Comparison of ENCODE assay signal across 35 cellular contexts in genomic region chr2:24623535-24623934, GRCh38.
"Had no signal": no experiment of that assay in that cellular context is flagged by ENCODE, and none has a peak within 500 bp of the region (broad histone marks: within the 10 kb centered on the region; RNA-seq: fewer than 3 reads in every experiment).

No MANE protein-coding gene starts in this region.

- H3K27me3 ChIP-seq: Peyer's patch, SJSA1 had no signal

- DNase-seq: activated B cell treated with CpG ODN at 0.5 μM for 24 hours; activated CD4-positive, alpha-beta memory T cell treated with anti-CD3 and anti-CD28 coated beads, Interleukin-2, amount 10 ng/mL, durations not matched to agents 7 days and 5 days; activated CD4-positive, alpha-beta T cell treated with anti-CD3 and anti-CD28 coated beads for 4 hours; activated CD4-positive, CD25-positive, alpha-beta regulatory T cell treated with anti-CD3 and anti-CD28 coated beads, Interleukin-2, amount 50 U/mL, for 72 hours; activated CD8-positive, alpha-beta memory T cell treated with anti-CD3 and anti-CD28 coated beads for 24 hours; activated CD8-positive, alpha-beta memory T cell treated with anti-CD3 and anti-CD28 coated beads, Interleukin-2, amount 10 ng/mL, durations not matched to agents 7 days and 5 days; activated CD8-positive, alpha-beta memory T cell treated with anti-CD3 and anti-CD28 coated beads, Interleukin-2, amount 50 U/mL, for 48 hours; activated effector memory CD4-positive, alpha-beta T cell treated with Interleukin-2 at 50 U/mL for 16 hours; activated naive CD4-positive, alpha-beta T cell treated with anti-CD3 and anti-CD28 coated beads, Interleukin-2, amount 10 ng/mL, durations not matched to agents 7 days and 5 days; activated naive CD8-positive, alpha-beta T cell treated with anti-CD3 and anti-CD28 coated beads, Interleukin-2, amount 50 U/mL, for 24 hours; activated T-cell treated with anti-CD3 and anti-CD28 coated beads, Interleukin-2, amount 50 U/mL, for 48 hours; anterior cingulate cortex; caudate nucleus; KBM-7; MM.1S; MV-4-11; NCI-H1092 treated with DMSO at 0.1 percent for 48 hours; NCI-H1417 treated with DMSO at 0.1 percent for 48 hours; NCI-H187 treated with DMSO at 0.1 percent for 48 hours; NCI-H2081; NCI-H226; NCI-H446 treated with DMSO at 0.1 percent for 48 hours; NCI-H524; NCI-H69; NCI-H82; Peyer's patch; RPMI8226; SHP77 treated with DMSO at 0.1 percent for 48 hours; SK-N-SH had no signal

- H3K27ac Mint-ChIP-seq: activated B cell treated with CpG ODN at 0.5 μM for 24 hours; activated CD4-positive, alpha-beta memory T cell treated with anti-CD3 and anti-CD28 coated beads, Interleukin-2, amount 10 ng/mL, durations not matched to agents 7 days and 5 days; activated CD8-positive, alpha-beta memory T cell treated with anti-CD3 and anti-CD28 coated beads, Interleukin-2, amount 10 ng/mL, durations not matched to agents 7 days and 5 days; activated naive CD4-positive, alpha-beta T cell treated with anti-CD3 and anti-CD28 coated beads, Interleukin-2, amount 10 ng/mL, durations not matched to agents 7 days and 5 days; activated naive CD8-positive, alpha-beta T cell; activated naive CD8-positive, alpha-beta T cell treated with anti-CD3 and anti-CD28 coated beads, Interleukin-2, amount 50 U/mL, for 24 hours; brain; T-helper 1 cell treated with Interleukin-12 subunit alpha and Interleukin-12 subunit beta and Interleukin-4 antibody, amounts not matched to agents 30 μg/mL and 1 μg/mL, for 36 hours; T-helper 2 cell treated with Interferon-gamma antibody and Interleukin-4, amounts not matched to agents 5 μg/mL and 100 μg/mL, for 36 hours had no signal

- H3K9me3 Mint-ChIP-seq: activated B cell treated with CpG ODN at 0.5 μM for 24 hours; activated CD4-positive, alpha-beta memory T cell treated with anti-CD3 and anti-CD28 coated beads, Interleukin-2, amount 10 ng/mL, durations not matched to agents 7 days and 5 days; activated naive CD4-positive, alpha-beta T cell treated with anti-CD3 and anti-CD28 coated beads, Interleukin-2, amount 10 ng/mL, durations not matched to agents 7 days and 5 days; activated naive CD8-positive, alpha-beta T cell treated with anti-CD3 and anti-CD28 coated beads, Interleukin-2, amount 50 U/mL, for 24 hours; brain; T-helper 1 cell treated with Interleukin-12 subunit alpha and Interleukin-12 subunit beta and Interleukin-4 antibody, amounts not matched to agents 30 μg/mL and 1 μg/mL, for 36 hours; T-helper 2 cell treated with Interferon-gamma antibody and Interleukin-4, amounts not matched to agents 5 μg/mL and 100 μg/mL, for 36 hours had no signal

- H3K36me3 Mint-ChIP-seq: activated naive CD4-positive, alpha-beta T cell treated with anti-CD3 and anti-CD28 coated beads, Interleukin-2, amount 10 ng/mL, durations not matched to agents 7 days and 5 days; activated naive CD8-positive, alpha-beta T cell had no signal

- H3K4me2 ChIP-seq: SK-N-SH had no signal

- ATAC-seq: activated CD8-positive, alpha-beta memory T cell treated with anti-CD3 and anti-CD28 coated beads, Interleukin-2, amount 10 ng/mL, durations not matched to agents 7 days and 5 days; activated naive CD8-positive, alpha-beta T cell treated with anti-CD3 and anti-CD28 coated beads, Interleukin-2, amount 50 U/mL, for 24 hours had no signal

- H3K4me3 Mint-ChIP-seq: activated B cell treated with CpG ODN at 0.5 μM for 24 hours; activated CD4-positive, alpha-beta memory T cell treated with anti-CD3 and anti-CD28 coated beads, Interleukin-2, amount 10 ng/mL, durations not matched to agents 7 days and 5 days; activated CD8-positive, alpha-beta memory T cell treated with anti-CD3 and anti-CD28 coated beads, Interleukin-2, amount 10 ng/mL, durations not matched to agents 7 days and 5 days; activated naive CD4-positive, alpha-beta T cell treated with anti-CD3 and anti-CD28 coated beads, Interleukin-2, amount 10 ng/mL, durations not matched to agents 7 days and 5 days; activated naive CD8-positive, alpha-beta T cell; activated naive CD8-positive, alpha-beta T cell treated with anti-CD3 and anti-CD28 coated beads, Interleukin-2, amount 50 U/mL, for 24 hours; brain; T-helper 1 cell treated with Interleukin-12 subunit alpha and Interleukin-12 subunit beta and Interleukin-4 antibody, amounts not matched to agents 30 μg/mL and 1 μg/mL, for 36 hours; T-helper 2 cell treated with Interferon-gamma antibody and Interleukin-4, amounts not matched to agents 5 μg/mL and 100 μg/mL, for 36 hours had no signal

- H3K9ac ChIP-seq: SK-N-SH had no signal

- H3K4me1 ChIP-seq: Peyer's patch, SJSA1 had no signal

- H3K4me3 ChIP-seq: Peyer's patch, SJSA1 had no signal

- H3K36me3 ChIP-seq: Peyer's patch, SJSA1 had no signal

- H3K9me3 ChIP-seq: Peyer's patch, SJSA1, SK-N-SH had no signal

- H3K27me3 Mint-ChIP-seq: activated B cell treated with CpG ODN at 0.5 μM for 24 hours; activated CD4-positive, alpha-beta memory T cell treated with anti-CD3 and anti-CD28 coated beads, Interleukin-2, amount 10 ng/mL, durations not matched to agents 7 days and 5 days; activated CD8-positive, alpha-beta memory T cell treated with anti-CD3 and anti-CD28 coated beads, Interleukin-2, amount 10 ng/mL, durations not matched to agents 7 days and 5 days; activated naive CD4-positive, alpha-beta T cell treated with anti-CD3 and anti-CD28 coated beads, Interleukin-2, amount 10 ng/mL, durations not matched to agents 7 days and 5 days; activated naive CD8-positive, alpha-beta T cell; activated naive CD8-positive, alpha-beta T cell treated with anti-CD3 and anti-CD28 coated beads, Interleukin-2, amount 50 U/mL, for 24 hours; brain had no signal

- H3K27ac ChIP-seq: Peyer's patch, SJSA1, VCaP had no signal

- H3K9me2 ChIP-seq: SK-N-SH had no signal

- H3K4me1 Mint-ChIP-seq: activated CD4-positive, alpha-beta memory T cell treated with anti-CD3 and anti-CD28 coated beads, Interleukin-2, amount 10 ng/mL, durations not matched to agents 7 days and 5 days; activated naive CD4-positive, alpha-beta T cell treated with anti-CD3 and anti-CD28 coated beads, Interleukin-2, amount 10 ng/mL, durations not matched to agents 7 days and 5 days had no signal
